In the genomic region with DNA sequence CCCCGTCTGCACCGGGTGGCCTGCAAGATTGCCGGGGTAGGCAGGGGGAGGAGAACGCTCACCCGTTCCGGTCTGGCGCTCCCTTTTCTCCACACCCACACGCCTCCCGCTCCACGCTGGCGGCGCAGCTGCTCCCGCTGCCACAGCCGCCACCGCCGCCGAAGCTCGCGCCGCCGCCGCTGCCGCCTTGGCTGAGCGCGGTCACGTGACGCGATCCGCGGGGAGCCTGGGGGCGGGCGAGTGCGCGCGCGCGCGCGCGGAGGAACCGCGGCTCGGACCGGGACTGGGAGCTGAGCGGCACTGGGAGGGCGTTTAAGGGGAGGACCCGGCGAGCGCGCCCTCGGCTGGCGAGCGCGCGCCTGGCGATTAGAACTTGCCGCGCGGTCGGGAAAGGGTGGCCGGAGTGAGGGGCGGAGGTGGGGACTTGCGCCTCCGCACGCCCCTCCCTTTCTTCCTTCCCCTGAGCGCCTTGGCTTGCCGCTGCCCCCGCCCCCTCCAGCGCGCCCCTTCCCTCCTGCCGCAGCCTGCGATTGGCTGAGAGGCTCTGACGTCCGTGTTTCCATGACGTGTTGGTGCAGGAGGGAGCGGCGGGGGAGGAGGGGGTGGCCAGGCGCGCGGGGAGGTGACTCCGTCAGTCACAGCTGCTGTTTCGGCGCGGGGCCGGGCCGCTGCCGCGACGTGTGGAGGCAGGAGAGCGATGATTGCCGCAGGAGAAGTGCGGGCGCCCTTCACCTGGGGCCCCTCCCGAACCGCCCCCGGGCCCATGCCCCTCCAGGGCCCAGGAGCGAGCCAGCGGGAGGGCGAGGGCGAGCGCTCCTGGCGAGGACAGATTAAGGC, we compare ENCODE assay signal across 8 cellular contexts. TPM values are rescaled to one million over a fixed set of nuclear protein-coding genes. Genes with fewer than 3 reads are reported as not detected.
A peak's percentile ranks its signal among the peaks of the same experiment; 100 is the strongest.
DNase-seq lines count a peak whose midpoint lies in the region; ATAC-seq and TF ChIP-seq lines count a peak whose summit lies in the region.

No MANE protein-coding gene starts in this region.

- H3K27ac Mint-ChIP-seq in activated T-helper 2 cell treated with anti-CD3 and anti-CD28 coated beads, Interferon-gamma antibody, Interleukin-2, Interleukin-4, amounts not matched to agents 10 μg/mL and 5 μg/mL and 100 μg/mL, durations not matched to agents 14 hours and 24 hours and 36 hours: peak overlapping the region; percentile 83
- H3K27ac Mint-ChIP-seq in naive thymus-derived CD8-positive, alpha-beta T cell: peak overlapping the region; percentile 85 to 99 (median 98)
- H3K27ac Mint-ChIP-seq in stimulated activated naive B cell treated with anti-CD40 and anti-IgM and Interleukin-4, amounts not matched to agents 10 μg/mL and 1 μg/mL and 100 μg/mL, for 72 hours: peak overlapping the region; percentile 98

- ATAC-seq in naive thymus-derived CD8-positive, alpha-beta T cell: peak; percentile 72 to 74
- peak; percentile 76 to 79 for ATAC-seq in stimulated activated naive B cell treated with anti-CD40 and anti-IgM and Interleukin-4, amounts not matched to agents 10 μg/mL and 1 μg/mL and 100 μg/mL, for 72 hours (replicated peaks)

- H3K36me3 Mint-ChIP-seq in activated T-helper 2 cell treated with anti-CD3 and anti-CD28 coated beads, Interferon-gamma antibody, Interleukin-2, Interleukin-4, amounts not matched to agents 10 μg/mL and 5 μg/mL and 100 μg/mL, durations not matched to agents 14 hours and 24 hours and 36 hours (ENCODE audit: low read depth): peaks cover 3% of the 10 kb centered on the region
- H3K36me3 Mint-ChIP-seq in naive thymus-derived CD8-positive, alpha-beta T cell: peaks cover 0 to 3% (median 0%) of the 10 kb centered on the region in 3 donors
- H3K36me3 Mint-ChIP-seq in stimulated activated naive B cell treated with anti-CD40 and anti-IgM and Interleukin-4, amounts not matched to agents 10 μg/mL and 1 μg/mL and 100 μg/mL, for 72 hours: peaks cover 18 to 40% of the 10 kb centered on the region in 2 donors

- POLR2A ChIA-PET in naive thymus-derived CD8-positive, alpha-beta T cell (lab: Charles Lee): interaction anchor here (0.6 to 3.9 kb wide), 39 partner anchors 14 to 385 kb away, joined by 3 to 55 read pairs (median 4); a partner anchor contains a TSS

- TF ChIP-seq CTCF in LNCaP clone FGC (IDR thresholded peaks at IDR 0.05; ENCODE audit: control insufficient read depth, extremely low read depth, insufficient read depth) (no peak), fibroblast of mammary gland (conservative IDR thresholded peaks at IDR 0.05; ENCODE audit: control insufficient read depth, insufficient read depth, low read depth, low read length) (no peak)

- peaks cover 47% of the 10 kb centered on the region for H3K27me3 Mint-ChIP-seq in activated T-helper 2 cell treated with anti-CD3 and anti-CD28 coated beads, Interferon-gamma antibody, Interleukin-2, Interleukin-4, amounts not matched to agents 10 μg/mL and 5 μg/mL and 100 μg/mL, durations not matched to agents 14 hours and 24 hours and 36 hours (ENCODE audit: low read depth)
- no peaks in the 10 kb centered on the region for H3K27me3 Mint-ChIP-seq in naive thymus-derived CD8-positive, alpha-beta T cell
- no peaks in the 10 kb centered on the region for H3K27me3 Mint-ChIP-seq in stimulated activated naive B cell treated with anti-CD40 and anti-IgM and Interleukin-4, amounts not matched to agents 10 μg/mL and 1 μg/mL and 100 μg/mL, for 72 hours

- H3K4me3 Mint-ChIP-seq in activated T-helper 2 cell treated with anti-CD3 and anti-CD28 coated beads, Interferon-gamma antibody, Interleukin-2, Interleukin-4, amounts not matched to agents 10 μg/mL and 5 μg/mL and 100 μg/mL, durations not matched to agents 14 hours and 24 hours and 36 hours (ENCODE audit: low read depth): peak overlapping the region; percentile 82
- peak overlapping the region; percentile 86 to 95 (median 93) for H3K4me3 Mint-ChIP-seq in naive thymus-derived CD8-positive, alpha-beta T cell
- peak overlapping the region; percentile 91 for H3K4me3 Mint-ChIP-seq in stimulated activated naive B cell treated with anti-CD40 and anti-IgM and Interleukin-4, amounts not matched to agents 10 μg/mL and 1 μg/mL and 100 μg/mL, for 72 hours

- intact Hi-C loops in activated T-helper 2 cell treated with anti-CD3 and anti-CD28 coated beads, Interferon-gamma antibody, Interleukin-2, Interleukin-4, amounts not matched to agents 10 μg/mL and 5 μg/mL and 100 μg/mL, durations not matched to agents 14 hours and 24 hours and 36 hours (cut with micrococcal nuclease): loop anchor here (1.0 to 10.0 kb wide), 14 partner anchors 47 to 1567 kb away; a partner anchor contains a TSS

- no peaks in the 10 kb centered on the region for H3K9me3 Mint-ChIP-seq in activated T-helper 2 cell treated with anti-CD3 and anti-CD28 coated beads, Interferon-gamma antibody, Interleukin-2, Interleukin-4, amounts not matched to agents 10 μg/mL and 5 μg/mL and 100 μg/mL, durations not matched to agents 14 hours and 24 hours and 36 hours
- H3K9me3 Mint-ChIP-seq in naive thymus-derived CD8-positive, alpha-beta T cell: peaks cover 0 to 7% (median 0%) of the 10 kb centered on the region in 9 donors
- H3K9me3 Mint-ChIP-seq in stimulated activated naive B cell treated with anti-CD40 and anti-IgM and Interleukin-4, amounts not matched to agents 10 μg/mL and 1 μg/mL and 100 μg/mL, for 72 hours: peaks cover 0 to 5% of the 10 kb centered on the region in 2 donors

- peaks cover 35% of the 10 kb centered on the region for H3K4me1 Mint-ChIP-seq in activated T-helper 2 cell treated with anti-CD3 and anti-CD28 coated beads, Interferon-gamma antibody, Interleukin-2, Interleukin-4, amounts not matched to agents 10 μg/mL and 5 μg/mL and 100 μg/mL, durations not matched to agents 14 hours and 24 hours and 36 hours (ENCODE audit: low read depth)
- H3K4me1 Mint-ChIP-seq in naive thymus-derived CD8-positive, alpha-beta T cell: peaks cover 13 to 41% (median 34%) of the 10 kb centered on the region in 4 donors
- peaks cover 12 to 24% of the 10 kb centered on the region in 2 donors for H3K4me1 Mint-ChIP-seq in stimulated activated naive B cell treated with anti-CD40 and anti-IgM and Interleukin-4, amounts not matched to agents 10 μg/mL and 1 μg/mL and 100 μg/mL, for 72 hours

- H3K4me3 ChIP-seq in LNCaP clone FGC (ENCODE audit: low read depth, low read length) (peak overlapping the region; percentile 60), fibroblast of mammary gland (ENCODE audit: control insufficient read depth, low read depth, low read length) (peak overlapping the region; percentile 76)

- DNase-seq in EL (peak; percentile 99), H4 (ENCODE audit: low spot score) (peak; percentile 98), LNCaP clone FGC (ENCODE audit: low read depth) (peak; percentile 94), RPMI8226 (peak; percentile 98), fibroblast of mammary gland (ENCODE audit: low read depth) (peak; percentile 98)
- peak; percentile 97 for DNase-seq in activated T-helper 2 cell treated with anti-CD3 and anti-CD28 coated beads, Interferon-gamma antibody, Interleukin-2, Interleukin-4, amounts not matched to agents 10 μg/mL and 5 μg/mL and 100 μg/mL, durations not matched to agents 14 hours and 24 hours and 36 hours (ENCODE audit: low spot score)
- DNase-seq in naive thymus-derived CD8-positive, alpha-beta T cell: peak; percentile 96 to 100 (median 99)
- DNase-seq in stimulated activated naive B cell treated with anti-CD40 and anti-IgM and Interleukin-4, amounts not matched to agents 10 μg/mL and 1 μg/mL and 100 μg/mL, for 72 hours: peak; percentile 98

RNA-seq across cellular contexts. Expression of a gene that starts 0.7 kb away (rescaled TPM):
- 23.2 and 28.7 TPM in 2 replicates for total RNA-seq in H4 (2014; rRNA removed; shearing (Covaris generic))
- 19.0 and 21.0 TPM in 2 replicates for total RNA-seq in activated T-helper 2 cell treated with anti-CD3 and anti-CD28 coated beads, Interferon-gamma antibody, Interleukin-2, Interleukin-4, amounts not matched to agents 10 μg/mL and 5 μg/mL and 100 μg/mL, durations not matched to agents 14 hours and 24 hours and 36 hours
- total RNA-seq in naive thymus-derived CD8-positive, alpha-beta T cell: 10 to 100 TPM; 52.2 to 52.5 TPM
- 10 to 100 TPM; 16.3 to 30.9 (median 26.4) TPM for polyA plus RNA-seq in naive thymus-derived CD8-positive, alpha-beta T cell

Comparison
In these comparisons a context has a peak if more than half of its experiments do, and no peak if none do; other contexts are left out.
1. Peak in every context shown above with its lines: DNase-seq, ATAC-seq and H3K4me3 ChIP-seq.